19 cellular contexts compared by ENCODE assay signal in the genomic region with DNA sequence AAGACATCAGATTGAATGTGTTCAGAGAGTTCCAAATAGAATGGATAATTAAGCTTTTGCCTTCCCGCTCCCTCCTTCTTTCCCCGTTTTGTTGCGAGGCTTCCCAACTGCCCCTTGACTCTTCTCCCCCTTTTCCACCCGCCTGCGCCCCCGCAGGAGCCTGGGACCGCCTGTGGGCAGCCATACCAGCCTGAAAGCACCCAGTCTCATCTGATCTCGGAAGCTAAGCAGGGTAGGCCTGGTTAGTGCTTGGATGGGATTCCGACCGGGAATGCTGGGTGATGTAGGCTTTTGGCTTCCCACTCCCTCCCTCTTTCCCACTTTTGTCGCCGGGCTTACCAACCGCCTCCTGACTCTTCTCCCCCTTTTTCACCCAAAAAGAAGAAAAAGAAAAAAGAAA. TPM values are rescaled to one million over a fixed set of nuclear protein-coding genes. Genes with fewer than 3 reads are reported as not detected.
A peak's percentile ranks its signal among the peaks of the same experiment; 100 is the strongest.
DNase-seq lines count a peak whose midpoint lies in the region; ATAC-seq, FAIRE-seq and TF ChIP-seq lines count a peak whose summit lies in the region.
"Had no signal": no experiment of that assay in that cellular context is flagged by ENCODE, and none has a peak within 500 bp of the region (broad histone marks: within the 10 kb centered on the region; RNA-seq: fewer than 3 reads in every experiment).

No MANE protein-coding gene starts in this region.

- no peak for ATAC-seq in naive thymus-derived CD4-positive, alpha-beta T cell
- ATAC-seq in HG03342 (IDR thresholded peaks at IDR 0.05; ENCODE audit: unreplicated experiment) = no peak
- ATAC-seq in GM21723 (IDR thresholded peaks at IDR 0.05; ENCODE audit: unreplicated experiment) = no peak
- ATAC-seq: CD8-positive, alpha-beta T cell; K562 had no signal

- no peak overlapping the region for H2AK5ac ChIP-seq in H1 (ENCODE audit: low read depth, low read length)

- H4K5ac ChIP-seq in H1 (ENCODE audit: insufficient read length, low read depth, low read length) = no peak overlapping the region

- H4K8ac ChIP-seq in H1 (ENCODE audit: extremely low read depth, insufficient read depth, low read length) = 0 out of 2 replicates have a peak overlapping the region, but pooled peaks have one; percentile 81

- TF ChIP-seq EP300 in H1 (IDR thresholded peaks at IDR 0.05; ENCODE audit: borderline replicate concordance in 1 of 2, low read depth in 2 of 2, low read length in 2 of 2) = no peak

- H3K4me1 ChIP-seq in HUES48 (ENCODE audit: control insufficient read depth, insufficient read depth, low read length) (peaks cover 8% of the 10 kb centered on the region; the same call in 1 of the 2 replicates), H1 (replicated peaks in 1 of 4; ENCODE audit: control insufficient read depth in 3 of 4, insufficient read depth in 4 of 4, low read length in 3 of 4) (no peaks in the 10 kb centered on the region; a peak in 2 of 7 replicates), osteoblast (ENCODE audit: insufficient read depth, low read length) (no peaks in the 10 kb centered on the region)
- H3K4me1 ChIP-seq in naive thymus-derived CD4-positive, alpha-beta T cell (ENCODE audit: control insufficient read depth in 2 of 2, insufficient read depth in 2 of 2, low read length in 2 of 2) = no peaks in the 10 kb centered on the region

- no peak overlapping the region for H3K18ac ChIP-seq in H1 (ENCODE audit: extremely low read depth, low read length)

- H3K56ac ChIP-seq in H1 (replicated peaks; ENCODE audit: insufficient read length, low read depth, low read length) = no peak overlapping the region

- TF ChIP-seq CTCF in H1 (IDR thresholded peaks at IDR 0.05; ENCODE audit: control extremely low read depth in 1 of 3, insufficient read depth in 1 of 3, low read depth in 1 of 3, low read length in 3 of 3) = no peak
- no peak for TF ChIP-seq CTCF in osteoblast (IDR thresholded peaks at IDR 0.05; ENCODE audit: extremely low read depth, low read depth, low read length)

- no peak overlapping the region for H2BK5ac ChIP-seq in H1 (ENCODE audit: low read depth, low read length)

- H2BK20ac ChIP-seq in H1 (ENCODE audit: low read length) = no peak overlapping the region

- POLR2A ChIA-PET in H1 (lab: Charles Lee; ENCODE audit: partially characterized antibody) = no interaction called here
- POLR2A ChIA-PET in naive thymus-derived CD4-positive, alpha-beta T cell (lab: Charles Lee) = no interaction called here

- no peak for TF ChIP-seq RAD21 in H1 (IDR thresholded peaks at IDR 0.05 in 1 of 2, conservative IDR thresholded peaks at IDR 0.05 in 1 of 2; ENCODE audit: low read depth in 2 of 2, low read length in 2 of 2)

- H3K23ac ChIP-seq in H1 (ENCODE audit: insufficient read length) = no peak overlapping the region

- H3K27me3 Mint-ChIP-seq in naive thymus-derived CD4-positive, alpha-beta T cell = peaks cover 0 to 60% (median 0%) of the 10 kb centered on the region in 5 donors

- no peak overlapping the region for H2BK120ac ChIP-seq in H1 (replicated peaks; ENCODE audit: low read depth, low read length)

- H4K20me1 ChIP-seq in H1 (replicated peaks in 1 of 2; ENCODE audit: control insufficient read depth in 1 of 2, insufficient read depth in 2 of 2, low read length in 2 of 2) = no peaks in the 10 kb centered on the region
- no peaks in the 10 kb centered on the region for H4K20me1 ChIP-seq in osteoblast (ENCODE audit: insufficient read depth, low read length)

- no peak overlapping the region for H2AFZ ChIP-seq in H1 (ENCODE audit: low read length)
- peak overlapping the region; percentile 2 for H2AFZ ChIP-seq in osteoblast (ENCODE audit: low read length)
- H2AFZ ChIP-seq: GM23248 had no signal

- no peaks in the 10 kb centered on the region for H3K79me1 ChIP-seq in H1 (ENCODE audit: low read depth, low read length)

- CTCF ChIA-PET in H1 (lab: Charles Lee; ENCODE audit: partially characterized antibody) = interaction anchor here (0.7 to 4.2 kb wide), 2 partner anchors 11 to 16 kb away, joined by 3 to 13 read pairs; no protein-coding TSS in a partner anchor
- CTCF ChIA-PET in naive thymus-derived CD4-positive, alpha-beta T cell (lab: Charles Lee) = no interaction called here

- no peak overlapping the region for H3K4ac ChIP-seq in H1 (replicated peaks; ENCODE audit: insufficient read length, low read depth, low read length)

- H3K4me1 Mint-ChIP-seq in naive thymus-derived CD4-positive, alpha-beta T cell = no peaks in the 10 kb centered on the region

- H3K9ac ChIP-seq in HUES48 (ENCODE audit: low read depth, low read length) (no peak overlapping the region), H1 (replicated peaks in 1 of 4; ENCODE audit: extremely low read depth in 1 of 4, low read depth in 3 of 4, low read length in 3 of 4) (no peak overlapping the region)
- H3K9ac ChIP-seq: GM23248 had no signal

- 0 out of 2 replicates have a peak overlapping the region, but pooled peaks have one; percentile 30 for H3K4me3 ChIP-seq in HUES48 (ENCODE audit: low read depth, low read length)
- H3K4me3 ChIP-seq in H1 (ENCODE audit: extremely low read depth in 1 of 4, insufficient read depth in 2 of 4, low read depth in 3 of 4, low read length in 4 of 4) = no peak overlapping the region; a peak in 1 of 8 replicates
- H3K4me3 ChIP-seq in osteoblast (ENCODE audit: insufficient read depth, low read length) = no peak overlapping the region
- H3K4me3 ChIP-seq in naive thymus-derived CD4-positive, alpha-beta T cell (ENCODE audit: low read length) = no peak overlapping the region
- H3K4me3 ChIP-seq: GM23248, K562 had no signal

- H3K4me2 ChIP-seq in H1 (ENCODE audit: insufficient read depth in 1 of 2, low read depth in 2 of 2, low read length in 2 of 2) = no peak overlapping the region
- H3K4me2 ChIP-seq in osteoblast (ENCODE audit: insufficient read depth, low read length) = no peak overlapping the region

- H2BK12ac ChIP-seq in H1 (ENCODE audit: low read depth, low read length) = no peak overlapping the region

- H3K23me2 ChIP-seq in H1 (ENCODE audit: low read depth, low read length) = no peaks in the 10 kb centered on the region

- H3K27ac Mint-ChIP-seq in naive thymus-derived CD4-positive, alpha-beta T cell = no peak overlapping the region
- H3K27ac Mint-ChIP-seq: CD14-positive monocyte; CD8-positive, alpha-beta T cell; HFFc6 had no signal

- no peak overlapping the region for H3K27ac ChIP-seq in HUES48 (ENCODE audit: low read depth, low read length)
- H3K27ac ChIP-seq in H1 (ENCODE audit: low read depth, low read length) = no peak overlapping the region
- H3K27ac ChIP-seq in osteoblast (ENCODE audit: low read depth, low read length) = no peak overlapping the region
- H3K27ac ChIP-seq in naive thymus-derived CD4-positive, alpha-beta T cell (ENCODE audit: low read depth, low read length) = no peak overlapping the region
- H3K27ac ChIP-seq: GM23248 had no signal

- 60% methylated on average over 13 of the region's 13 CpGs; no CpG with 5 or more reads in 1 of the 2 experiments for WGBS in H1 (ENCODE audit: extremely low coverage in 1 of 2, insufficient coverage in 1 of 2, insufficient read length in 1 of 2, insufficient replicate concordance in 2 of 2, low coverage in 1 of 2, low lambda C conversion rate in 2 of 2, missing lambda C conversion rate in 1 of 2), 2 experiments

- peaks cover 0 to 6% (median 0%) of the 10 kb centered on the region in 5 donors for H3K36me3 Mint-ChIP-seq in naive thymus-derived CD4-positive, alpha-beta T cell
- H3K36me3 Mint-ChIP-seq: CD14-positive monocyte; CD8-positive, alpha-beta T cell had no signal

- FAIRE-seq in H1 (lab: Jason Lieb, UNC) = no peak
- FAIRE-seq: D721Med, HTR-8/SVneo had no signal

- H3K36me3 ChIP-seq in HUES48 (ENCODE audit: control insufficient read depth, insufficient read depth, low read length) = no peaks in the 10 kb centered on the region
- H3K36me3 ChIP-seq in H1 (ENCODE audit: control insufficient read depth in 2 of 4, insufficient read depth in 4 of 4, low read length in 3 of 4) = no peaks in the 10 kb centered on the region
- no peaks in the 10 kb centered on the region for H3K36me3 ChIP-seq in osteoblast (ENCODE audit: insufficient read depth, low read length)
- H3K36me3 ChIP-seq in naive thymus-derived CD4-positive, alpha-beta T cell (ENCODE audit: control insufficient read depth in 2 of 3, insufficient read depth in 3 of 3, low read length in 3 of 3) = no peaks in the 10 kb centered on the region

- no peaks in the 10 kb centered on the region for H3K79me2 ChIP-seq in H1 (ENCODE audit: control insufficient read depth in 1 of 2, insufficient read depth in 2 of 2, low read length in 2 of 2)
- H3K79me2 ChIP-seq in osteoblast (ENCODE audit: insufficient read depth, low read length) = no peaks in the 10 kb centered on the region

- DNase-seq in H1 (ENCODE audit: low read depth in 1 of 2, low spot score in 2 of 2) (peak in 1 of 2 experiments; percentile 72), iPS-NIHi11 (ENCODE audit: low spot score) (peak; percentile 13), osteoblast (ENCODE audit: insufficient read length, low spot score, missing footprints) (no peak)
- DNase-seq in naive thymus-derived CD4-positive, alpha-beta T cell = no peak
- DNase-seq: CD8-positive, alpha-beta T cell; COR-L47; DMS153; DND-41; GF-D8; GM23248; HCEC 1CT; HFFc6 had no signal

- H3K9me3 Mint-ChIP-seq in naive thymus-derived CD4-positive, alpha-beta T cell = peaks cover 0 to 10% (median 0%) of the 10 kb centered on the region in 11 donors

- intact Hi-C loops in naive thymus-derived CD4-positive, alpha-beta T cell (cut with micrococcal nuclease) = no loop called here

- no peak overlapping the region for H2BK15ac ChIP-seq in H1 (ENCODE audit: low read length)

- H3K14ac ChIP-seq in H1 (ENCODE audit: insufficient read length) = no peak overlapping the region

- no peak overlapping the region for H4K91ac ChIP-seq in H1 (replicated peaks; ENCODE audit: insufficient read length, low read length)

- no peak for TF ChIP-seq POLR2A in H1 (IDR thresholded peaks at IDR 0.05; ENCODE audit: control extremely low read depth in 1 of 2, low read depth in 2 of 2, low read length in 2 of 2)

- H3K9me3 ChIP-seq in HUES48 (ENCODE audit: control insufficient read depth, insufficient read depth, low read length) (0 out of 2 replicates have a peak, but pooled peaks cover 8% of the 10 kb centered on the region), H1 (ENCODE audit: insufficient read depth in 2 of 2, low read depth in 1 of 2, low read length in 1 of 2) (peaks cover 7 to 8% of the 10 kb centered on the region in 2 experiments), osteoblast (ENCODE audit: low read depth, low read length) (no peaks in the 10 kb centered on the region)
- H3K9me3 ChIP-seq in naive thymus-derived CD4-positive, alpha-beta T cell (ENCODE audit: control insufficient read depth in 2 of 3, low read length in 3 of 3) = no peaks in the 10 kb centered on the region

- H3K4me3 Mint-ChIP-seq in naive thymus-derived CD4-positive, alpha-beta T cell = no peak overlapping the region
- H3K4me3 Mint-ChIP-seq: CD14-positive monocyte; CD8-positive, alpha-beta T cell; HFFc6 had no signal

- H3K27me3 ChIP-seq in HUES48 (ENCODE audit: control insufficient read depth, insufficient read depth, low read length) = no peaks in the 10 kb centered on the region
- H3K27me3 ChIP-seq in H1 (replicated peaks in 1 of 4; ENCODE audit: control insufficient read depth in 3 of 4, extremely low read depth in 1 of 4, insufficient read depth in 3 of 4, low read length in 3 of 4) = no peaks in the 10 kb centered on the region; a peak in 1 of 7 replicates
- H3K27me3 ChIP-seq in osteoblast (ENCODE audit: insufficient read depth, low read length) = peaks cover 6% of the 10 kb centered on the region
- no peaks in the 10 kb centered on the region for H3K27me3 ChIP-seq in naive thymus-derived CD4-positive, alpha-beta T cell (ENCODE audit: control insufficient read depth in 2 of 2, insufficient read depth in 2 of 2, low read length in 2 of 2)

RNA-seq across cellular contexts. Expression of a gene that starts 6.8 kb away (rescaled TPM):
- total RNA-seq in H1 (2021; fragmentation: NEBNext Ultra II Directional; extraction: Animal tissue kit (Norgen Biotek cat#: 25700)) = 360 and 369 TPM in 2 replicates
- polyA plus RNA-seq in H1 (2011; rRNA removed) = 209 and 305 TPM in 2 replicates
- 324 TPM for polyA plus RNA-seq in H1 (2011; cell fraction: cytosol; rRNA removed)
- 194 TPM for polyA plus RNA-seq in H1 (2011; cell fraction: nucleus; rRNA removed)
- 418 to 601 TPM (median 461 TPM) in 4 replicates for polyA plus RNA-seq in H1 (2012, experiment 1 of 2)
- polyA plus RNA-seq in H1 (2012, experiment 2 of 2) = 51.1 TPM
- polyA plus RNA-seq in H1 (2013, experiment 1 of 2) = 269 TPM
- 281 TPM for polyA plus RNA-seq in H1 (2013, experiment 2 of 2)
- 608 and 793 TPM in 2 replicates for polyA minus RNA-seq in H1 (2011; rRNA and poly(A)+ RNA removed)
- 194 TPM for polyA minus RNA-seq in H1 (2011; cell fraction: cytosol; rRNA and poly(A)+ RNA removed)
- polyA minus RNA-seq in H1 (2011; cell fraction: nucleus; rRNA and poly(A)+ RNA removed) = 250 TPM
- total RNA-seq in osteoblast = 130 and 134 TPM in 2 replicates
- 10 to 100 TPM; 22.5 to 77.2 (median 71.0) TPM for total RNA-seq in naive thymus-derived CD4-positive, alpha-beta T cell
- 100 to 1,000 TPM in 1 of 2 donors, 10 to 100 TPM in 1; 55.7 to 131 TPM for polyA plus RNA-seq in naive thymus-derived CD4-positive, alpha-beta T cell
